In genomic region chr6:168258795-168259194, GRCh38 we compare ENCODE assay signal across 31 cellular contexts.
DNase-seq lines count a peak whose midpoint lies in the region; ATAC-seq and TF ChIP-seq lines count a peak whose summit lies in the region.
"Had no signal": no experiment of that assay in that cellular context is flagged by ENCODE, and none has a peak within 500 bp of the region (broad histone marks: within the 10 kb centered on the region; RNA-seq: fewer than 3 reads in every experiment).

No MANE protein-coding gene starts in this region.

- intact Hi-C loops in posterior vena cava (cut with DNase I): no loop called here

- no peak for TF ChIP-seq CTCF in nephron (IDR thresholded peaks at IDR 0.05; ENCODE audit: unreplicated experiment in 3 of 3)

- peaks cover 26% of the 10 kb centered on the region for H3K27me3 Mint-ChIP-seq in nephron (ENCODE audit: low read depth)
- H3K27me3 Mint-ChIP-seq: CD4-positive, CD25-positive, alpha-beta regulatory T cell had no signal

- peak; percentile 17 for DNase-seq in activated CD8-positive, alpha-beta memory T cell treated with anti-CD3 and anti-CD28 coated beads for 24 hours
- no peak for DNase-seq in activated CD8-positive, alpha-beta memory T cell treated with anti-CD3 and anti-CD28 coated beads, Interleukin-2, amount 50 U/mL, for 48 hours
- DNase-seq in mesenteric fat pad (ENCODE audit: low spot score): peak; percentile 45
- DNase-seq in posterior vena cava (ENCODE audit: low spot score): peak; percentile 62
- no peak for DNase-seq in OCI-M1 (lab: John Stamatoyannopoulos, UW)
- DNase-seq in NCI-H226: no peak
- DNase-seq: 8988T; ACHN; AML-193; BE2C; C1 segment of cervical spinal cord; Caco-2; Calu3; CD4-positive, alpha-beta memory T cell; CD4-positive, alpha-beta T cell; CD4-positive, CD25-positive, alpha-beta regulatory T cell; CD8-positive, alpha-beta memory T cell; CD8-positive, alpha-beta T cell; COR-L47; DMS 273 treated with DMSO at 0.1 percent for 48 hours; DMS153; DMS53; DMS79; DMS79 treated with DMSO at 0.1 percent for 48 hours; DND-41; EL had no signal

- H3K36me3 Mint-ChIP-seq in nephron (ENCODE audit: low read depth): no peaks in the 10 kb centered on the region
- H3K36me3 Mint-ChIP-seq: CD14-positive monocyte; CD4-positive, alpha-beta memory T cell; CD4-positive, CD25-positive, alpha-beta regulatory T cell; CD8-positive, alpha-beta memory T cell; CD8-positive, alpha-beta T cell had no signal

- ATAC-seq in HG02852 (IDR thresholded peaks at IDR 0.05; ENCODE audit: unreplicated experiment): no peak
- ATAC-seq: A549; CD8-positive, alpha-beta T cell had no signal

- H3K9me3 Mint-ChIP-seq in nephron: peaks cover 12% of the 10 kb centered on the region

- H3K4me3 Mint-ChIP-seq in nephron: no peak overlapping the region
- H3K4me3 Mint-ChIP-seq: B cell; CD14-positive monocyte; CD4-positive, alpha-beta memory T cell; CD4-positive, alpha-beta T cell; CD4-positive, CD25-positive, alpha-beta regulatory T cell; CD8-positive, alpha-beta memory T cell; CD8-positive, alpha-beta T cell had no signal

- peaks cover 15% of the 10 kb centered on the region for H3K4me1 Mint-ChIP-seq in nephron
- H3K4me1 Mint-ChIP-seq: B cell; CD14-positive monocyte; CD4-positive, alpha-beta memory T cell; CD4-positive, CD25-positive, alpha-beta regulatory T cell; CD8-positive, alpha-beta memory T cell had no signal

- peak overlapping the region; percentile 64 to 99 (median 75) for H3K27ac Mint-ChIP-seq in nephron
- H3K27ac Mint-ChIP-seq: B cell; CD14-positive monocyte; CD4-positive, alpha-beta memory T cell; CD4-positive, alpha-beta T cell; CD4-positive, CD25-positive, alpha-beta regulatory T cell; CD8-positive, alpha-beta memory T cell; CD8-positive, alpha-beta T cell had no signal

Comparison
In these comparisons a context has a peak if more than half of its experiments do, and no peak if none do; other contexts are left out.
1. DNase-seq: peak in activated CD8-positive, alpha-beta memory T cell treated with anti-CD3 and anti-CD28 coated beads for 24 hours (single experiment), mesenteric fat pad (single experiment) and posterior vena cava (single experiment); none in activated CD8-positive, alpha-beta memory T cell treated with anti-CD3 and anti-CD28 coated beads, Interleukin-2, amount 50 U/mL, for 48 hours (single experiment), OCI-M1 (single experiment) and NCI-H226 (single experiment).